Comparison of ENCODE assay signal across 2 cellular contexts in genomic region chr2:154694881-154695280, GRCh38.
TF ChIP-seq lines count a peak whose summit lies in the region.

No MANE protein-coding gene starts in this region.

TF ChIP-seq in GM23338, 12 proteins besides CTCF, POLR2A, EP300 and RAD21:
- TF ChIP-seq ZNF462 (CRISPR knock-in tag; IDR thresholded peaks at IDR 0.05) (no peak), CREB1 (CRISPR knock-in tag; IDR thresholded peaks at IDR 0.05; ENCODE audit: low read depth) (no peak), EZH2phosphoT487 (IDR thresholded peaks at IDR 0.05; ENCODE audit: unreplicated experiment) (no peak)

TF ChIP-seq in H1, 55 proteins besides CTCF, POLR2A, EP300 and RAD21 (continued from another document):
- TF ChIP-seq ZNF274 (IDR thresholded peaks at IDR 0.05; ENCODE audit: borderline replicate concordance, extremely low read depth, low read length) (no peak), SIX5 (IDR thresholded peaks at IDR 0.05; ENCODE audit: low read depth, low read length) (no peak), SIN3A (conservative IDR thresholded peaks at IDR 0.05 in 1 of 2, IDR thresholded peaks at IDR 0.05 in 1 of 2; ENCODE audit: low read depth in 1 of 2, low read length in 2 of 2) (no peak), PHF8 (conservative IDR thresholded peaks at IDR 0.05; ENCODE audit: low read depth, low read length) (no peak), CHD2 (IDR thresholded peaks at IDR 0.05; ENCODE audit: low read length) (no peak)
TF ChIP-seq in H1: peak in this region for 0.
